In genomic region chr16:20851601-20852000, GRCh38 we compare ENCODE assay signal across 8 cellular contexts. TPM values are rescaled to one million over a fixed set of nuclear protein-coding genes. Genes with fewer than 3 reads are reported as not detected.
A peak's percentile ranks its signal among the peaks of the same experiment; 100 is the strongest.
DNase-seq lines count a peak whose midpoint lies in the region; ATAC-seq and TF ChIP-seq lines count a peak whose summit lies in the region.

No MANE protein-coding gene starts in this region.

- no peak overlapping the region for H3K18ac ChIP-seq in neuronal stem cell (ENCODE audit: low read length)

- ATAC-seq in right cardiac atrium (peak; percentile 96), HG02642 (IDR thresholded peaks at IDR 0.05; ENCODE audit: poor library complexity, unreplicated experiment) (no peak)

- no peak overlapping the region for H2BK120ac ChIP-seq in neuronal stem cell (ENCODE audit: low read depth, low read length)

- no peak overlapping the region for H3K4ac ChIP-seq in neuronal stem cell (ENCODE audit: low read length)

- H2BK15ac ChIP-seq in neuronal stem cell (ENCODE audit: low read length) = no peak overlapping the region

- no peak overlapping the region for H3K14ac ChIP-seq in neuronal stem cell (ENCODE audit: low read length)

- H3K9ac ChIP-seq in neuronal stem cell (ENCODE audit: low read depth, low read length, poor library complexity) = no peak overlapping the region

- peaks cover 0 to 74% of the 10 kb centered on the region in 2 donors for H3K36me3 ChIP-seq in neuronal stem cell (replicated peaks in 1 of 2; ENCODE audit: control insufficient read depth in 2 of 2, insufficient read depth in 2 of 2, low read length in 2 of 2)

- no peak overlapping the region for H2BK5ac ChIP-seq in neuronal stem cell (ENCODE audit: low read length)

- H3K4me3 ChIP-seq in right cardiac atrium (ENCODE audit: low read length) = no peak overlapping the region
- H3K4me3 ChIP-seq in retinal pigment epithelial cell (ENCODE audit: low read length) = no peak overlapping the region
- H3K4me3 ChIP-seq in neuronal stem cell (ENCODE audit: low read length in 2 of 2) = no peak overlapping the region

- no peak overlapping the region for H3K4me2 ChIP-seq in neuronal stem cell (ENCODE audit: insufficient read depth, low read length, poor library complexity, severe bottlenecking)

- H4K8ac ChIP-seq in neuronal stem cell (ENCODE audit: low read depth, low read length) = no peak overlapping the region

- H3K27me3 ChIP-seq in right cardiac atrium (ENCODE audit: control insufficient read depth, insufficient read depth) = no peaks in the 10 kb centered on the region
- no peaks in the 10 kb centered on the region for H3K27me3 ChIP-seq in neuronal stem cell (ENCODE audit: control insufficient read depth in 3 of 3, insufficient read depth in 3 of 3, low read depth in 1 of 3, low read length in 3 of 3)

- H3K9me3 ChIP-seq in right cardiac atrium (ENCODE audit: control insufficient read depth, low read length) = no peaks in the 10 kb centered on the region
- H3K9me3 ChIP-seq in neuronal stem cell (replicated peaks in 1 of 2; ENCODE audit: control insufficient read depth in 2 of 2, insufficient read depth in 1 of 2, low read depth in 1 of 2, low read length in 2 of 2) = no peaks in the 10 kb centered on the region

- H2AFZ ChIP-seq in neuronal stem cell (ENCODE audit: low read length) = no peak overlapping the region

- H3K23ac ChIP-seq in neuronal stem cell (ENCODE audit: low read depth, low read length, poor library complexity) = no peak overlapping the region

- no peak overlapping the region for H4K91ac ChIP-seq in neuronal stem cell (ENCODE audit: low read depth, low read length, poor library complexity)

- peak; percentile 68 for DNase-seq in ELR (ENCODE audit: low read depth)
- peak; percentile 98 for DNase-seq in amniotic epithelial cell (ENCODE audit: low read depth)
- DNase-seq in right cardiac atrium = peak; percentile 88 to 95 (median 89)
- peak; percentile 86 for DNase-seq in retinal pigment epithelial cell (ENCODE audit: low read depth)
- DNase-seq in activated gamma-delta T cell treated with Interleukin-2 at 50 U/mL for 16 hours = no peak
- no peak for DNase-seq in neuronal stem cell (ENCODE audit: low spot score)
- DNase-seq in middle frontal gyrus (ENCODE audit: extremely low spot score, low spot score) = no peak

- intact Hi-C loops in right cardiac atrium (cut with DNase I) = loop anchor here (2.0 to 10.0 kb wide), 4 partner anchors 53 to 233 kb away; partner anchors contain the start of genes DCUN1D3 (in 3 of the 4) and LYRM1 (in 3 of the 4)

- H2BK12ac ChIP-seq in neuronal stem cell (ENCODE audit: low read length) = no peak overlapping the region

- 19% methylated on average over 2 of the region's 2 CpGs for WGBS in right cardiac atrium
- WGBS in neuronal stem cell (ENCODE audit: extremely low coverage in 2 of 2, insufficient read length in 2 of 2, insufficient replicate concordance in 1 of 2), 2 donors = no CpG with 5 or more reads among the region's 2 CpGs

- TF ChIP-seq CTCF in retinal pigment epithelial cell (conservative IDR thresholded peaks at IDR 0.05; ENCODE audit: low read depth, low read length) = no peak

- H2AK5ac ChIP-seq in neuronal stem cell (ENCODE audit: low read depth, low read length) = no peak overlapping the region

- H3K27ac ChIP-seq in right cardiac atrium (ENCODE audit: low read length) (peak overlapping the region; percentile 7), neuronal stem cell (replicated peaks; ENCODE audit: low read length) (no peak overlapping the region)

- H3K79me1 ChIP-seq in neuronal stem cell (ENCODE audit: low read depth, low read length) = no peaks in the 10 kb centered on the region

- peaks cover 13% of the 10 kb centered on the region for H3K4me1 ChIP-seq in right cardiac atrium (ENCODE audit: control insufficient read depth, insufficient read depth, low read length)
- no peaks in the 10 kb centered on the region for H3K4me1 ChIP-seq in neuronal stem cell (ENCODE audit: control insufficient read depth in 2 of 2, insufficient read depth in 1 of 2, low read depth in 1 of 2, low read length in 2 of 2)

RNA-seq across cellular contexts. Expression of gene REXO5, which starts 45.3 kb away (rescaled TPM):
- total RNA-seq in right cardiac atrium = 1 to 10 TPM; 2.3 to 3.8 (median 2.9) TPM
- polyA plus RNA-seq in right cardiac atrium = 2.1 TPM
- polyA plus RNA-seq in neuronal stem cell (2013, experiment 1 of 2) = 5.9 TPM
- polyA plus RNA-seq in neuronal stem cell (2013, experiment 2 of 2) = 6.2 TPM

RNA-seq across cellular contexts. Expression of gene ERI2, which starts 45.3 kb away (rescaled TPM):
- total RNA-seq in right cardiac atrium = 10 to 100 TPM; 10.1 to 14.0 (median 11.1) TPM
- 5.4 TPM for polyA plus RNA-seq in right cardiac atrium
- polyA plus RNA-seq in neuronal stem cell (2013, experiment 1 of 2) = 16.1 TPM
- polyA plus RNA-seq in neuronal stem cell (2013, experiment 2 of 2) = 16.7 TPM

RNA-seq across cellular contexts. Expression of gene DCUN1D3, which starts 48.6 kb away (rescaled TPM):
- total RNA-seq in right cardiac atrium = 10 to 100 TPM in 3 of 4 donors, 1 to 10 TPM in 1; 8.6 to 20.2 (median 11.0) TPM
- polyA plus RNA-seq in right cardiac atrium = 4.7 TPM
- polyA plus RNA-seq in neuronal stem cell (2013, experiment 1 of 2) = 5.1 TPM
- 4.8 TPM for polyA plus RNA-seq in neuronal stem cell (2013, experiment 2 of 2)

RNA-seq across cellular contexts. Expression of gene LYRM1, which starts 49.0 kb away (rescaled TPM):
- total RNA-seq in right cardiac atrium = 10 to 100 TPM; 29.5 to 36.4 (median 35.5) TPM
- polyA plus RNA-seq in right cardiac atrium = 54.8 TPM
- 40.9 TPM for polyA plus RNA-seq in neuronal stem cell (2013, experiment 1 of 2)
- polyA plus RNA-seq in neuronal stem cell (2013, experiment 2 of 2) = 39.7 TPM

Comparison
In these comparisons a context has a peak if more than half of its experiments do, and no peak if none do; other contexts are left out.
1. DNase-seq: peak in ELR (single experiment), amniotic epithelial cell (single experiment), right cardiac atrium (3 of 3) and retinal pigment epithelial cell (single experiment); none in activated gamma-delta T cell treated with Interleukin-2 at 50 U/mL for 16 hours (single experiment), neuronal stem cell (single experiment) and middle frontal gyrus (single experiment).